In genomic region chr2:152437276-152437879, GRCh38 we compare ENCODE assay signal across 23 cellular contexts.
DNase-seq lines count a peak whose midpoint lies in the region; ATAC-seq and TF ChIP-seq lines count a peak whose summit lies in the region.
"Had no signal": no experiment of that assay in that cellular context is flagged by ENCODE, and none has a peak within 500 bp of the region (broad histone marks: within the 10 kb centered on the region; RNA-seq: fewer than 3 reads in every experiment).

No MANE protein-coding gene starts in this region.

- no peak overlapping the region for H2AFZ ChIP-seq in SK-N-SH (ENCODE audit: low read depth)

- intact Hi-C loops in esophagus muscularis mucosa (cut with DNase I) (no loop called here), testis (cut with DNase I; ENCODE audit: low total_unique reads) (no loop called here)

- no peaks in the 10 kb centered on the region for H3K9me2 ChIP-seq in SK-N-SH

- TF ChIP-seq POLR2A in esophagus muscularis mucosa (IDR thresholded peaks at IDR 0.05; ENCODE audit: low read depth) (no peak), testis (IDR thresholded peaks at IDR 0.05) (no peak)

- H3F3A ChIP-seq in SK-N-SH (replicated peaks; ENCODE audit: insufficient read depth): no peaks in the 10 kb centered on the region

- TF ChIP-seq EP300 in SK-N-SH (IDR thresholded peaks at IDR 0.05; ENCODE audit: borderline replicate concordance in 1 of 2, low read depth in 1 of 2, low read length in 1 of 2) (no peak), esophagus muscularis mucosa (IDR thresholded peaks at IDR 0.05) (no peak)

- H3K9me3 ChIP-seq in HEK293 (ENCODE audit: control insufficient read depth, insufficient read depth, low read depth, low read length): no peaks in the 10 kb centered on the region
- H3K9me3 ChIP-seq in SK-N-SH: no peaks in the 10 kb centered on the region
- H3K9me3 ChIP-seq in esophagus muscularis mucosa: no peaks in the 10 kb centered on the region
- no peaks in the 10 kb centered on the region for H3K9me3 ChIP-seq in testis
- H3K9me3 ChIP-seq: BLaER1, Caco-2, MG63, SJCRH30 had no signal

- H3K4me1 ChIP-seq in HEK293 (ENCODE audit: control insufficient read depth, insufficient read depth, low read length): peaks cover 17% of the 10 kb centered on the region
- peaks cover 0 to 3% of the 10 kb centered on the region in 2 experiments; a peak in 3 of 4 replicates for H3K4me1 ChIP-seq in SK-N-SH (ENCODE audit: control insufficient read depth in 1 of 2, insufficient read depth in 2 of 2, low read depth in 1 of 2, low read length in 1 of 2)
- peaks cover 9 to 33% (median 15%) of the 10 kb centered on the region in 4 donors for H3K4me1 ChIP-seq in esophagus muscularis mucosa
- peaks cover 5% of the 10 kb centered on the region for H3K4me1 ChIP-seq in testis
- H3K4me1 ChIP-seq: Caco-2 had no signal

- H3K4me3 ChIP-seq in HEK293 (ENCODE audit: low read depth, low read length) (no peak overlapping the region), SK-N-SH (ENCODE audit: low read depth in 2 of 2, low read length in 1 of 2) (no peak overlapping the region), esophagus muscularis mucosa (no peak overlapping the region), testis (no peak overlapping the region)
- H3K4me3 ChIP-seq: BLaER1, MG63, SJCRH30 had no signal

- 94% methylated on average over 4 of the region's 4 CpGs for WGBS in SK-N-SH (ENCODE audit: low lambda C conversion rate)
- 95% methylated on average over 4 of the region's 4 CpGs for WGBS in esophagus muscularis mucosa
- 94 to 96% methylated on average over 4 of the region's 4 CpGs for WGBS in testis, 2 donors

- POLR2A ChIA-PET in HEK293 (lab: Yijun Ruan, JAX) (interaction anchor here (0.6 kb wide), 1 partner anchor 280 kb away, joined by 3 read pairs; the partner anchor contains the start of gene PRPF40A), SK-N-SH (lab: Yijun Ruan, JAX) (no interaction called here)

- TF ChIP-seq CTCF in HEK293 (tag by site-specific recombination; IDR thresholded peaks at IDR 0.05) (no peak), SK-N-SH (IDR thresholded peaks at IDR 0.05) (no peak), esophagus muscularis mucosa (IDR thresholded peaks at IDR 0.05) (no peak), testis (IDR thresholded peaks at IDR 0.05) (no peak)

- no peak for ATAC-seq in HG02759 (IDR thresholded peaks at IDR 0.05; ENCODE audit: unreplicated experiment)
- ATAC-seq: HCT116 had no signal

- H3K27me3 ChIP-seq in SK-N-SH (ENCODE audit: insufficient read depth) (no peaks in the 10 kb centered on the region), esophagus muscularis mucosa (no peaks in the 10 kb centered on the region), testis (no peaks in the 10 kb centered on the region)
- H3K27me3 ChIP-seq: BLaER1, MG63, SJCRH30 had no signal

- no peak for DNase-seq in SK-N-SH
- DNase-seq in esophagus muscularis mucosa (ENCODE audit: extremely low spot score): peak; percentile 50
- no peak for DNase-seq in NCI-H2029 (lab: John Stamatoyannopoulos, UW)
- no peak for DNase-seq in testis
- DNase-seq: ACHN; Caco-2; CD4-positive, alpha-beta memory T cell; DMS 273 treated with DMSO at 0.1 percent for 48 hours; DMS79 treated with DMSO at 0.1 percent for 48 hours; Kasumi-1; MG63; NCI-H1048; NCI-H1417 treated with DMSO at 0.1 percent for 48 hours; NCI-H187; NCI-H226; NCI-H524 treated with DMSO at 0.1 percent for 48 hours; OCI-M1; SJCRH30 had no signal

- H3K4me2 ChIP-seq in SK-N-SH: no peak overlapping the region
- H3K4me2 ChIP-seq: BLaER1 had no signal

- CTCF ChIA-PET in HEK293 (lab: Yijun Ruan, JAX): interaction anchor here (0.7 to 1.2 kb wide), 2 partner anchors 8 to 199 kb away, joined by 3 read pairs; no protein-coding TSS in a partner anchor
- CTCF ChIA-PET in SK-N-SH (lab: Yijun Ruan, JAX): no interaction called here

- no peak overlapping the region for H3K27ac ChIP-seq in HEK293 (ENCODE audit: extremely low read depth, low read depth, low read length)
- H3K27ac ChIP-seq in SK-N-SH (ENCODE audit: low read depth in 2 of 2, low read length in 1 of 2): no peak overlapping the region
- no peak overlapping the region for H3K27ac ChIP-seq in esophagus muscularis mucosa (replicated peaks in 1 of 4)
- peak overlapping the region; percentile 14 for H3K27ac ChIP-seq in temporal lobe (ENCODE audit: low read depth, low read length)
- no peak overlapping the region for H3K27ac ChIP-seq in testis
- H3K27ac ChIP-seq: BLaER1, SJCRH30 had no signal

- no peaks in the 10 kb centered on the region for H3K36me3 ChIP-seq in HEK293 (ENCODE audit: control insufficient read depth in 2 of 2, insufficient read depth in 1 of 2, low read length in 2 of 2)
- no peaks in the 10 kb centered on the region for H3K36me3 ChIP-seq in SK-N-SH (replicated peaks in 1 of 2; ENCODE audit: control insufficient read depth in 1 of 2, insufficient read depth in 2 of 2, low read length in 1 of 2)
- no peaks in the 10 kb centered on the region for H3K36me3 ChIP-seq in esophagus muscularis mucosa
- no peaks in the 10 kb centered on the region for H3K36me3 ChIP-seq in testis (ENCODE audit: low read depth, missing control alignments)
- H3K36me3 ChIP-seq: MG63, SJCRH30 had no signal

- no peak for TF ChIP-seq RAD21 in SK-N-SH (IDR thresholded peaks at IDR 0.05; ENCODE audit: low read length)

- H4K20me1 ChIP-seq in SK-N-SH (ENCODE audit: insufficient read depth): 0 out of 2 replicates have a peak, but pooled peaks cover 5% of the 10 kb centered on the region

- H3K79me2 ChIP-seq in SK-N-SH (ENCODE audit: insufficient read depth): peaks cover 24% of the 10 kb centered on the region; the same call in 1 of the 2 replicates

- no peak overlapping the region for H3K9ac ChIP-seq in SK-N-SH
- H3K9ac ChIP-seq: BLaER1 had no signal

TF ChIP-seq in HEK293, 187 proteins besides CTCF, POLR2A, EP300 and RAD21 (continues in another document):
- TF ChIP-seq PRDM10 (tag by site-specific recombination; IDR thresholded peaks at IDR 0.05): peak; percentile 50; the same call in 1 of the 2 replicates
- no peak for TF ChIP-seq ZNF391 (tag by site-specific recombination; IDR thresholded peaks at IDR 0.05; ENCODE audit: borderline replicate concordance, low read depth)
- no peak for TF ChIP-seq ZBTB1 (tag by site-specific recombination; IDR thresholded peaks at IDR 0.05)
- TF ChIP-seq ZSCAN23 (tag by site-specific recombination; IDR thresholded peaks at IDR 0.05): no peak
- TF ChIP-seq ZSCAN30 (tag by site-specific recombination; IDR thresholded peaks at IDR 0.05): no peak

TF ChIP-seq in SK-N-SH, 30 proteins besides CTCF, POLR2A, EP300 and RAD21:
- no peak for TF ChIP-seq ELF1 (IDR thresholded peaks at IDR 0.05)
- TF ChIP-seq TCF12 (IDR thresholded peaks at IDR 0.05): peak; percentile 45; the same call in 1 of the 2 replicates
- 0 out of 2 replicates have a peak, but pooled peaks have one; percentile 14 for TF ChIP-seq PBX3 (IDR thresholded peaks at IDR 0.05)

Comparison
In these comparisons a context has a peak if more than half of its experiments do, and no peak if none do; other contexts are left out.
1. Of the 4 proteins assayed by ChIP-seq in both HEK293 and SK-N-SH: peak only in HEK293: none; only in SK-N-SH: PBX3; in both: none; in neither: 3.